Comparison of ENCODE assay signal across 16 cellular contexts in genomic region chr17:63932721-63933120, GRCh38. TPM values are rescaled to one million over a fixed set of nuclear protein-coding genes. Genes with fewer than 3 reads are reported as not detected.
DNase-seq lines count a peak whose midpoint lies in the region; ATAC-seq, FAIRE-seq and TF ChIP-seq lines count a peak whose summit lies in the region.
"Had no signal": no experiment of that assay in that cellular context is flagged by ENCODE, and none has a peak within 500 bp of the region (broad histone marks: within the 10 kb centered on the region; RNA-seq: fewer than 3 reads in every experiment).

No MANE protein-coding gene starts in this region.

- peaks cover 6% of the 10 kb centered on the region for H3K27me3 Mint-ChIP-seq in T-helper 2 cell treated with Interferon-gamma antibody and Interleukin-4, amounts not matched to agents 5 μg/mL and 100 μg/mL, for 36 hours (ENCODE audit: low read depth)

- no peak for FAIRE-seq in frontal cortex (lab: Jason Lieb, UNC)
- FAIRE-seq in urothelium cell line (lab: Jason Lieb, UNC), result no peak
- no peak for FAIRE-seq in HTR-8/SVneo (lab: Jason Lieb, UNC)
- FAIRE-seq: G401.6 had no signal

- H3K4me3 ChIP-seq in Loucy (ENCODE audit: low read length, poor library complexity, severe bottlenecking) (peak overlapping the region; percentile 90), mononuclear cell (ENCODE audit: low read length) (peak overlapping the region; percentile 60)

- peaks cover 7% of the 10 kb centered on the region for H3K36me3 Mint-ChIP-seq in T-helper 2 cell treated with Interferon-gamma antibody and Interleukin-4, amounts not matched to agents 5 μg/mL and 100 μg/mL, for 36 hours (ENCODE audit: low read depth)

- peaks cover 6% of the 10 kb centered on the region; the same call in 1 of the 2 replicates for H3K36me3 ChIP-seq in Loucy (ENCODE audit: insufficient read depth, low read length)
- H3K36me3 ChIP-seq: left lung had no signal

- H3K79me2 ChIP-seq in Loucy (ENCODE audit: insufficient read depth, low read length), result peaks cover 45% of the 10 kb centered on the region
- H3K79me2 ChIP-seq: parathyroid adenoma had no signal

- TF ChIP-seq CTCF in Loucy (conservative IDR thresholded peaks at IDR 0.05; ENCODE audit: low read length), result 0 out of 2 replicates have a peak, but pooled peaks have one; percentile 22

- H3K9me3 Mint-ChIP-seq in T-helper 2 cell treated with Interferon-gamma antibody and Interleukin-4, amounts not matched to agents 5 μg/mL and 100 μg/mL, for 36 hours, result no peaks in the 10 kb centered on the region

- H3K27ac Mint-ChIP-seq in T-helper 2 cell treated with Interferon-gamma antibody and Interleukin-4, amounts not matched to agents 5 μg/mL and 100 μg/mL, for 36 hours, result peak overlapping the region; percentile 49

- H3K4me2 ChIP-seq in Loucy (ENCODE audit: low read depth, low read length, poor library complexity, severe bottlenecking), result peak overlapping the region; percentile 85

- H3K27me3 ChIP-seq in Loucy (ENCODE audit: insufficient read depth, low read length, poor library complexity, severe bottlenecking) (no peaks in the 10 kb centered on the region), mononuclear cell (ENCODE audit: insufficient read depth, low read length) (no peaks in the 10 kb centered on the region)
- H3K27me3 ChIP-seq: left lung had no signal

- peaks cover 9% of the 10 kb centered on the region for H4K20me1 ChIP-seq in Loucy (ENCODE audit: insufficient read depth, low read length, poor library complexity, severe bottlenecking)

- H3K9me2 ChIP-seq in Loucy (replicated peaks; ENCODE audit: low read depth, low read length), result no peaks in the 10 kb centered on the region

- H3K9me3 ChIP-seq in Loucy (ENCODE audit: insufficient read depth, low read depth, low read length) (no peaks in the 10 kb centered on the region), mononuclear cell (ENCODE audit: low read depth, low read length) (no peaks in the 10 kb centered on the region)
- H3K9me3 ChIP-seq: left lung had no signal

- H3K4me1 ChIP-seq in Loucy (ENCODE audit: insufficient read depth, low read length, poor library complexity, severe bottlenecking) (peaks cover 31% of the 10 kb centered on the region), mononuclear cell (ENCODE audit: insufficient read depth, low read length) (peaks cover 41% of the 10 kb centered on the region)
- H3K4me1 ChIP-seq: parathyroid adenoma had no signal

- no peaks in the 10 kb centered on the region for H3F3A ChIP-seq in Loucy (ENCODE audit: low read depth)

- peaks cover 13% of the 10 kb centered on the region for H3K4me1 Mint-ChIP-seq in T-helper 2 cell treated with Interferon-gamma antibody and Interleukin-4, amounts not matched to agents 5 μg/mL and 100 μg/mL, for 36 hours (ENCODE audit: low read depth)

- peak overlapping the region; percentile 97 for H3K4me3 Mint-ChIP-seq in T-helper 2 cell treated with Interferon-gamma antibody and Interleukin-4, amounts not matched to agents 5 μg/mL and 100 μg/mL, for 36 hours

- no peak for DNase-seq in T-helper 2 cell treated with Interferon-gamma antibody and Interleukin-4, amounts not matched to agents 5 μg/mL and 100 μg/mL, for 36 hours (ENCODE audit: low spot score)
- DNase-seq in T-helper 2 cell (no peak), frontal cortex (ENCODE audit: low spot score in 2 of 2) (no peak), urothelium cell line (ENCODE audit: low spot score) (no peak), HTR-8/SVneo (ENCODE audit: insufficient read length, low spot score) (no peak)
- DNase-seq: dermis blood vessel endothelial cell, NCI-H82 had no signal

- peak overlapping the region; percentile 57 for H2AFZ ChIP-seq in Loucy (ENCODE audit: low read length)
- H2AFZ ChIP-seq: parathyroid adenoma had no signal

- peak; percentile 8 for ATAC-seq in GM21515 (IDR thresholded peaks at IDR 0.05; ENCODE audit: unreplicated experiment)
- ATAC-seq: left lung had no signal

- H3K9ac ChIP-seq in Loucy (ENCODE audit: low read depth, low read length, poor library complexity, severe bottlenecking), result peak overlapping the region; percentile 91
- H3K9ac ChIP-seq: parathyroid adenoma had no signal

RNA-seq across cellular contexts. Expression of gene CD79B, which starts 0.6 kb away (rescaled TPM):
- total RNA-seq in mononuclear cell, result 26.0 TPM
- total RNA-seq in frontal cortex, result under 0.01 TPM
- total RNA-seq: temporal lobe had no signal

RNA-seq across cellular contexts. Expression of gene GH1, which starts 14.1 kb away (rescaled TPM):
- not detected for total RNA-seq in mononuclear cell
- not detected for total RNA-seq in frontal cortex
- total RNA-seq: A172, dermis blood vessel endothelial cell, glomerular endothelial cell, left lung, temporal lobe had no signal

RNA-seq across cellular contexts. Expression of gene CSHL1, which starts 21.7 kb away (rescaled TPM):
- total RNA-seq in mononuclear cell (not detected), frontal cortex (not detected)
- total RNA-seq: A172, dermis blood vessel endothelial cell, glomerular endothelial cell, left lung, temporal lobe had no signal

RNA-seq across cellular contexts. Expression of gene CSH1, which starts 36.3 kb away (rescaled TPM):
- total RNA-seq in mononuclear cell, result not detected
- total RNA-seq in frontal cortex, result not detected
- total RNA-seq: A172, dermis blood vessel endothelial cell, glomerular endothelial cell, left lung, temporal lobe had no signal

RNA-seq across cellular contexts. Expression of gene SCN4A, which starts 40.0 kb away (rescaled TPM):
- under 0.01 TPM for total RNA-seq in mononuclear cell
- total RNA-seq in frontal cortex, result not detected
- total RNA-seq: A172, glomerular endothelial cell had no signal

Comparison
In these comparisons a context has a peak if more than half of its experiments do, and no peak if none do; other contexts are left out.
1. RNA of gene CD79B, which starts 0.6 kb away (total RNA-seq): 26.0 TPM in mononuclear cell (single experiment); under 0.01 TPM in frontal cortex (single experiment); every median in the first group is over 10 times any median in the second.